Comparison of ENCODE assay signal across 8 cellular contexts in genomic region chr1:88462481-88463261, GRCh38.
A peak's percentile ranks its signal among the peaks of the same experiment; 100 is the strongest.
DNase-seq lines count a peak whose midpoint lies in the region; ATAC-seq and TF ChIP-seq lines count a peak whose summit lies in the region.

No MANE protein-coding gene starts in this region.

- POLR2A ChIA-PET in AG04450 (lab: Yijun Ruan, JAX), result interaction anchor here (0.7 kb wide), 1 partner anchor 68 kb away, joined by 3 read pairs; no protein-coding TSS in a partner anchor

- CTCF ChIA-PET in AG04450 (lab: Charles Lee), result no interaction called here

- H3K27ac ChIP-seq in AG04450 (ENCODE audit: low read depth, low read length) (no peak overlapping the region), substantia nigra (ENCODE audit: low read depth, low read length, poor library complexity, severe bottlenecking) (peak overlapping the region; percentile 88)

- H3K27me3 ChIP-seq in AG04450 (ENCODE audit: control insufficient read depth, insufficient read depth, low read length), result no peaks in the 10 kb centered on the region

- ATAC-seq in left colon, result peak; percentile 35

- DNase-seq in AG04450 (ENCODE audit: low read depth, low spot score) (no peak), LNCaP clone FGC (ENCODE audit: low read depth) (no peak), choroid plexus epithelial cell (ENCODE audit: low read depth) (peak; percentile 28), left colon (peak in 1 of 2 donors; percentile 9), substantia nigra (lab: John Stamatoyannopoulos, UW) (peak in 45 of 49 donors; percentile 5 to 77 (median 53)), activated T-cell treated with anti-CD3 and anti-CD28 coated beads for 4 hours (no peak), OCI-M1 (lab: John Stamatoyannopoulos, UW) (no peak)
- DNase-seq in stimulated activated CD8-positive, alpha-beta memory T cell treated with anti-CD3 and anti-CD28 coated beads, Interleukin-4, amount 100 ng/mL, for 48 hours, result no peak

- TF ChIP-seq CTCF in AG04450 (IDR thresholded peaks at IDR 0.05; ENCODE audit: low read depth, low read length), result no peak
- 0 out of 2 replicates have a peak, but pooled peaks have one; percentile 0 for TF ChIP-seq CTCF in LNCaP clone FGC (IDR thresholded peaks at IDR 0.05; ENCODE audit: control insufficient read depth, extremely low read depth, insufficient read depth)
- TF ChIP-seq CTCF in choroid plexus epithelial cell (conservative IDR thresholded peaks at IDR 0.05; ENCODE audit: low read depth, low read length), result no peak

- intact Hi-C loops in left colon (cut with DNase I, micrococcal nuclease), result no loop called here

- H3K4me3 ChIP-seq in AG04450 (ENCODE audit: low read depth, low read length), result peak overlapping the region; percentile 56
- H3K4me3 ChIP-seq in LNCaP clone FGC (ENCODE audit: low read depth, low read length), result no peak overlapping the region
- peak overlapping the region; percentile 44 for H3K4me3 ChIP-seq in choroid plexus epithelial cell (ENCODE audit: low read depth, low read length)

- H3K9me3 ChIP-seq in AG04450 (ENCODE audit: control insufficient read depth, insufficient read depth, low read length), result peaks cover 6% of the 10 kb centered on the region; the same call in 1 of the 2 replicates

Comparison
In these comparisons a context has a peak if more than half of its experiments do, and no peak if none do; other contexts are left out.
1. DNase-seq: peak in choroid plexus epithelial cell (single experiment) and substantia nigra (45 of 49); none in AG04450 (single experiment), LNCaP clone FGC (single experiment), activated T-cell treated with anti-CD3 and anti-CD28 coated beads for 4 hours (single experiment), OCI-M1 (single experiment) and stimulated activated CD8-positive, alpha-beta memory T cell treated with anti-CD3 and anti-CD28 coated beads, Interleukin-4, amount 100 ng/mL, for 48 hours (single experiment).